In the genomic region with DNA sequence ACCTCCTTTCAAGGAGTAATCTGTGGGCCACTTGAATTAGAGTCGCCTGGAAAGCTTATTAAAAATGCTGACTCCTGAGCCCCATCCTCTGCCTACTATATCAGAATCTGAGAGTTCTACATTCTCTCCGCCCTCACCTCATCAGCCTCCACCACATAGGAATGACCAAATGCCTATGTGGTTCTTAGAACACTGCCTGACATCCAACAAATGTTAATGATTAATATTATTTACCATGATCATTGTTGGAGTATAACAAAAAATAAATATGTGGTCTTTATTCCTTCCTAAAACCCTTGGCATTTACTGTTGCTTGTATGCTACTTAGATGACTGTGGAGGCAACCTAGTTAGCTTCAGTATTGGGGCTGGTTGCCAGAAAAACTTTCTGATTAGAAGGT, we compare ENCODE assay signal across 29 cellular contexts.
"Had no signal": no experiment of that assay in that cellular context is flagged by ENCODE, and none has a peak within 500 bp of the region (broad histone marks: within the 10 kb centered on the region; RNA-seq: fewer than 3 reads in every experiment).

No MANE protein-coding gene starts in this region.

- H3K27ac Mint-ChIP-seq: activated CD4-positive, alpha-beta memory T cell treated with anti-CD3 and anti-CD28 coated beads for 36 hours; activated CD4-positive, alpha-beta T cell treated with anti-CD3 and anti-CD28 coated beads for 36 hours; activated CD4-positive, alpha-beta T cell treated with anti-CD3 and anti-CD28 coated beads, Interleukin-2, amount 10 ng/mL, durations not matched to agents 24 days and 14 days; activated CD8-positive, alpha-beta memory T cell treated with anti-CD3 and anti-CD28 coated beads, Interleukin-2, amount 10 ng/mL, durations not matched to agents 7 days and 5 days; activated CD8-positive, alpha-beta T cell treated with anti-CD3 and anti-CD28 coated beads, Interleukin-2, amount 10 ng/mL, durations not matched to agents 7 days and 5 days; activated naive CD4-positive, alpha-beta T cell treated with anti-CD3 and anti-CD28 coated beads, Interleukin-2, amount 10 ng/mL, durations not matched to agents 7 days and 5 days; activated naive CD4-positive, alpha-beta T cell treated with anti-CD3 and anti-CD28 coated beads, Interleukin-2, amount 50 U/mL, for 72 hours; activated naive CD8-positive, alpha-beta T cell treated with anti-CD3 and anti-CD28 coated beads, Interleukin-2, amount 10 ng/mL, durations not matched to agents 7 days and 5 days; activated T-cell treated with anti-CD3 and anti-CD28 coated beads, Interleukin-2, amount 50 U/mL, for 24 hours; activated T-cell treated with anti-CD3 and anti-CD28 coated beads, Interleukin-2, amount 50 U/mL, for 72 hours; brain; dendritic cell treated with granulocyte-macrophage colony-stimulating factor and Interleukin-4, amounts not matched to agents 40 ng/mL and 50 ng/mL, for 4 days; endodermal cell had no signal

- H3K27ac ChIP-seq: ascending aorta, cardiac muscle cell, coronary artery, dorsolateral prefrontal cortex had no signal

- H3K4me3 Mint-ChIP-seq: activated CD4-positive, alpha-beta memory T cell treated with anti-CD3 and anti-CD28 coated beads for 36 hours; activated CD4-positive, alpha-beta T cell treated with anti-CD3 and anti-CD28 coated beads for 36 hours; activated CD4-positive, alpha-beta T cell treated with anti-CD3 and anti-CD28 coated beads, Interleukin-2, amount 10 ng/mL, durations not matched to agents 24 days and 14 days; activated CD8-positive, alpha-beta memory T cell treated with anti-CD3 and anti-CD28 coated beads, Interleukin-2, amount 10 ng/mL, durations not matched to agents 7 days and 5 days; activated CD8-positive, alpha-beta T cell treated with anti-CD3 and anti-CD28 coated beads, Interleukin-2, amount 10 ng/mL, durations not matched to agents 7 days and 5 days; activated naive CD4-positive, alpha-beta T cell treated with anti-CD3 and anti-CD28 coated beads, Interleukin-2, amount 10 ng/mL, durations not matched to agents 7 days and 5 days; activated naive CD8-positive, alpha-beta T cell treated with anti-CD3 and anti-CD28 coated beads, Interleukin-2, amount 10 ng/mL, durations not matched to agents 7 days and 5 days; activated T-cell treated with anti-CD3 and anti-CD28 coated beads, Interleukin-2, amount 50 U/mL, for 24 hours; activated T-cell treated with anti-CD3 and anti-CD28 coated beads, Interleukin-2, amount 50 U/mL, for 72 hours; brain; central memory CD8-positive, alpha-beta T cell; dendritic cell treated with granulocyte-macrophage colony-stimulating factor and Interleukin-4, amounts not matched to agents 40 ng/mL and 50 ng/mL, for 4 days; endodermal cell had no signal

- H3K4me1 ChIP-seq: breast epithelium had no signal

- H3K4me1 Mint-ChIP-seq: activated CD4-positive, alpha-beta T cell treated with anti-CD3 and anti-CD28 coated beads for 36 hours; activated CD4-positive, alpha-beta T cell treated with anti-CD3 and anti-CD28 coated beads, Interleukin-2, amount 10 ng/mL, durations not matched to agents 24 days and 14 days; activated naive CD4-positive, alpha-beta T cell treated with anti-CD3 and anti-CD28 coated beads, Interleukin-2, amount 10 ng/mL, durations not matched to agents 7 days and 5 days had no signal

- H3K36me3 ChIP-seq: ascending aorta, breast epithelium, cardiac muscle cell had no signal

- H3K4me3 ChIP-seq: ascending aorta, breast epithelium, cardiac muscle cell, coronary artery, dorsolateral prefrontal cortex had no signal

- ATAC-seq: activated CD4-positive, alpha-beta T cell treated with anti-CD3 and anti-CD28 coated beads for 36 hours; activated CD8-positive, alpha-beta memory T cell treated with anti-CD3 and anti-CD28 coated beads, Interleukin-2, amount 10 ng/mL, durations not matched to agents 7 days and 5 days; activated CD8-positive, alpha-beta T cell treated with anti-CD3 and anti-CD28 coated beads, Interleukin-2, amount 10 ng/mL, durations not matched to agents 7 days and 5 days; esophagus mucosa had no signal

- H3K9me3 Mint-ChIP-seq: activated CD4-positive, alpha-beta memory T cell treated with anti-CD3 and anti-CD28 coated beads for 36 hours; activated CD4-positive, alpha-beta T cell treated with anti-CD3 and anti-CD28 coated beads, Interleukin-2, amount 10 ng/mL, durations not matched to agents 24 days and 14 days; activated naive CD4-positive, alpha-beta T cell treated with anti-CD3 and anti-CD28 coated beads, Interleukin-2, amount 10 ng/mL, durations not matched to agents 7 days and 5 days; activated naive CD4-positive, alpha-beta T cell treated with anti-CD3 and anti-CD28 coated beads, Interleukin-2, amount 50 U/mL, for 72 hours; activated T-cell treated with anti-CD3 and anti-CD28 coated beads, Interleukin-2, amount 50 U/mL, for 24 hours; activated T-cell treated with anti-CD3 and anti-CD28 coated beads, Interleukin-2, amount 50 U/mL, for 72 hours; brain; central memory CD8-positive, alpha-beta T cell; dendritic cell treated with granulocyte-macrophage colony-stimulating factor and Interleukin-4, amounts not matched to agents 40 ng/mL and 50 ng/mL, for 4 days had no signal

- H3K9me3 ChIP-seq: ascending aorta, breast epithelium had no signal

- DNase-seq: activated CD4-positive, alpha-beta memory T cell treated with anti-CD3 and anti-CD28 coated beads for 36 hours; activated CD4-positive, alpha-beta T cell treated with anti-CD3 and anti-CD28 coated beads for 36 hours; activated CD4-positive, alpha-beta T cell treated with anti-CD3 and anti-CD28 coated beads, Interleukin-2, amount 10 ng/mL, durations not matched to agents 24 days and 14 days; activated CD4-positive, CD25-positive, alpha-beta regulatory T cell; activated CD4-positive, CD25-positive, alpha-beta regulatory T cell treated with anti-CD3 and anti-CD28 coated beads, Interleukin-2, amount 50 U/mL, for 72 hours; activated CD8-positive, alpha-beta memory T cell treated with anti-CD3 and anti-CD28 coated beads, Interleukin-2, amount 10 ng/mL, durations not matched to agents 7 days and 5 days; activated CD8-positive, alpha-beta memory T cell treated with anti-CD3 and anti-CD28 coated beads, Interleukin-2, amount 50 U/mL, for 48 hours; activated CD8-positive, alpha-beta T cell treated with anti-CD3 and anti-CD28 coated beads, Interleukin-2, amount 10 ng/mL, durations not matched to agents 7 days and 5 days; activated gamma-delta T cell; activated naive CD4-positive, alpha-beta T cell; activated naive CD4-positive, alpha-beta T cell treated with anti-CD3 and anti-CD28 coated beads, Interleukin-2, amount 10 ng/mL, durations not matched to agents 7 days and 5 days; activated naive CD8-positive, alpha-beta T cell treated with anti-CD3 and anti-CD28 coated beads, Interleukin-2, amount 10 ng/mL, durations not matched to agents 7 days and 5 days; activated T-cell treated with anti-CD3 and anti-CD28 coated beads for 4 hours; activated T-cell treated with anti-CD3 and anti-CD28 coated beads, Interleukin-2, amount 50 U/mL, for 24 hours; activated T-cell treated with anti-CD3 and anti-CD28 coated beads, Interleukin-2, amount 50 U/mL, for 72 hours; dorsolateral prefrontal cortex; effector memory CD4-positive, alpha-beta T cell; endodermal cell; glutamatergic neuron; T-helper 2 cell had no signal

- H3K27me3 Mint-ChIP-seq: activated CD4-positive, alpha-beta T cell treated with anti-CD3 and anti-CD28 coated beads, Interleukin-2, amount 10 ng/mL, durations not matched to agents 24 days and 14 days; activated naive CD4-positive, alpha-beta T cell treated with anti-CD3 and anti-CD28 coated beads, Interleukin-2, amount 10 ng/mL, durations not matched to agents 7 days and 5 days; brain had no signal

- H3K27me3 ChIP-seq: ascending aorta, breast epithelium, cardiac muscle cell, dorsolateral prefrontal cortex had no signal
